ENCODE assay signal across 8 cellular contexts in genomic region chr3:88005066-88005465, GRCh38.
DNase-seq lines count a peak whose midpoint lies in the region; ATAC-seq lines count a peak whose summit lies in the region.

No MANE protein-coding gene starts in this region.

- DNase-seq in NCI-H510A treated with DMSO at 0.1 percent for 48 hours (lab: John Stamatoyannopoulos, UW), result peak; percentile 4
- no peak for DNase-seq in NCI-H510A (lab: John Stamatoyannopoulos, UW)
- DNase-seq in SW480 (ENCODE audit: low spot score), result peak; percentile 39
- DNase-seq in hepatic stellate cell (ENCODE audit: low spot score), result peak; percentile 18
- no peak for DNase-seq in NCI-H2171 (lab: John Stamatoyannopoulos, UW)
- DNase-seq in NCI-H2029 treated with DMSO at 0.1 percent for 48 hours (lab: John Stamatoyannopoulos, UW), result no peak

- ATAC-seq in HG03159 (IDR thresholded peaks at IDR 0.05; ENCODE audit: unreplicated experiment) (peak; percentile 46), GM21447 (IDR thresholded peaks at IDR 0.05; ENCODE audit: unreplicated experiment) (no peak)

Comparison
In these comparisons a context has a peak if more than half of its experiments do, and no peak if none do; other contexts are left out.
1. DNase-seq: peak in NCI-H510A treated with DMSO at 0.1 percent for 48 hours (single experiment), SW480 (single experiment) and hepatic stellate cell (single experiment); none in NCI-H510A (single experiment), NCI-H2171 (single experiment) and NCI-H2029 treated with DMSO at 0.1 percent for 48 hours (single experiment).